21 cellular contexts compared by ENCODE assay signal in genomic region chr11:46762248-46762647, GRCh38. TPM values are rescaled to one million over a fixed set of nuclear protein-coding genes. Genes with fewer than 3 reads are reported as not detected.
A peak's percentile ranks its signal among the peaks of the same experiment; 100 is the strongest.
DNase-seq lines count a peak whose midpoint lies in the region; ATAC-seq, FAIRE-seq and TF ChIP-seq lines count a peak whose summit lies in the region.
"Had no signal": no experiment of that assay in that cellular context is flagged by ENCODE, and none has a peak within 500 bp of the region (broad histone marks: within the 10 kb centered on the region; RNA-seq: fewer than 3 reads in every experiment).

No MANE protein-coding gene starts in this region.

- H3K36me3 Mint-ChIP-seq in nephron progenitor cell (ENCODE audit: low read depth) = peaks cover 80% of the 10 kb centered on the region
- peaks cover 31 to 53% (median 51%) of the 10 kb centered on the region in 3 donors for H3K36me3 Mint-ChIP-seq in immature natural killer cell

- no peaks in the 10 kb centered on the region for H3K27me3 Mint-ChIP-seq in nephron progenitor cell (ENCODE audit: low read depth, poor library complexity)
- H3K27me3 Mint-ChIP-seq in immature natural killer cell (ENCODE audit: low read depth in 3 of 3) = peaks cover 0 to 2% (median 0%) of the 10 kb centered on the region in 3 donors
- H3K27me3 Mint-ChIP-seq: CD4-positive, alpha-beta memory T cell had no signal

- ATAC-seq in HG02870 (IDR thresholded peaks at IDR 0.05; ENCODE audit: unreplicated experiment) = no peak
- ATAC-seq: A549 had no signal

- H3K9me3 Mint-ChIP-seq in nephron progenitor cell (no peaks in the 10 kb centered on the region), immature natural killer cell (no peaks in the 10 kb centered on the region)
- H3K9me3 Mint-ChIP-seq: CD4-positive, alpha-beta memory T cell had no signal

- H3K27ac Mint-ChIP-seq in nephron progenitor cell (peak overlapping the region; percentile 73), immature natural killer cell (peak overlapping the region in 2 of 6 donors; percentile 9 to 20)

- H3K4me1 Mint-ChIP-seq in nephron progenitor cell = no peaks in the 10 kb centered on the region
- H3K4me1 Mint-ChIP-seq in immature natural killer cell = no peaks in the 10 kb centered on the region

- DNase-seq in Ammon's horn (ENCODE audit: low spot score) (peak; percentile 22), choroid plexus epithelial cell (ENCODE audit: low read depth) (peak; percentile 15), nephron progenitor cell (no peak), GM12891 (ENCODE audit: insufficient read length, low spot score) (no peak), immature natural killer cell (no peak)
- DNase-seq: 8988T; ACHN; AML-193; C1 segment of cervical spinal cord; Caco-2; CD4-positive, alpha-beta memory T cell; DMS153; DND-41; GM23248; H7; HCEC 1CT had no signal

- TF ChIP-seq POLR2A in GM12891 (IDR thresholded peaks at IDR 0.05; ENCODE audit: low read depth, low read length) = no peak

- no peak for FAIRE-seq in GM12891 (lab: Jason Lieb, UNC)
- FAIRE-seq: A549, G401.6, GM19239, H1 had no signal

- TF ChIP-seq CTCF in choroid plexus epithelial cell (conservative IDR thresholded peaks at IDR 0.05; ENCODE audit: low read depth, low read length) (no peak), nephron progenitor cell (IDR thresholded peaks at IDR 0.05) (no peak)

- H3K4me3 ChIP-seq in choroid plexus epithelial cell (ENCODE audit: low read depth, low read length) = no peak overlapping the region
- H3K4me3 ChIP-seq: A549, GM23248 had no signal

- H3K4me3 Mint-ChIP-seq in nephron progenitor cell (no peak overlapping the region), immature natural killer cell (no peak overlapping the region)
- H3K4me3 Mint-ChIP-seq: CD4-positive, alpha-beta memory T cell had no signal

TF ChIP-seq in GM12891, 5 proteins besides CTCF, POLR2A, EP300 and RAD21:
- no peak for TF ChIP-seq PAX5 (IDR thresholded peaks at IDR 0.05; ENCODE audit: insufficient read depth, low read length, severe bottlenecking)
- TF ChIP-seq TAF1 (IDR thresholded peaks at IDR 0.05; ENCODE audit: low read depth, low read length) = no peak
- TF ChIP-seq POU2F2 (IDR thresholded peaks at IDR 0.05; ENCODE audit: low read depth, low read length) = no peak
- TF ChIP-seq SPI1 (IDR thresholded peaks at IDR 0.05; ENCODE audit: low read depth, low read length) = no peak
- TF ChIP-seq POLR2AphosphoS5 (IDR thresholded peaks at IDR 0.05; ENCODE audit: low read depth, low read length) = no peak

RNA-seq across cellular contexts. Expression of gene F2, which starts 43.2 kb away (rescaled TPM):
- not detected for polyA plus RNA-seq in GM12891 (2012; ENCODE audit: low read depth, missing spikeins)
- polyA plus RNA-seq in immature natural killer cell = not detected
- polyA plus RNA-seq: CD4-positive, alpha-beta memory T cell; GM23248 had no signal

Comparison
In these comparisons a context has a peak if more than half of its experiments do, and no peak if none do; other contexts are left out.
1. DNase-seq: peak in Ammon's horn (single experiment) and choroid plexus epithelial cell (single experiment); none in nephron progenitor cell (single experiment), GM12891 (single experiment) and immature natural killer cell (0 of 3).